In genomic region chrX:155068165-155068564, GRCh38 we compare ENCODE assay signal across 11 cellular contexts. TPM values are rescaled to one million over a fixed set of nuclear protein-coding genes. Genes with fewer than 3 reads are reported as not detected.
DNase-seq lines count a peak whose midpoint lies in the region; ATAC-seq and TF ChIP-seq lines count a peak whose summit lies in the region.
"Had no signal": no experiment of that assay in that cellular context is flagged by ENCODE, and none has a peak within 500 bp of the region (broad histone marks: within the 10 kb centered on the region; RNA-seq: fewer than 3 reads in every experiment).

No MANE protein-coding gene starts in this region.

- ATAC-seq in mucosa of descending colon (no peak), upper lobe of left lung (ENCODE audit: low FRiP score in 2 of 2) (no peak)

- no peak for TF ChIP-seq CTCF in mucosa of descending colon (IDR thresholded peaks at IDR 0.05)
- TF ChIP-seq CTCF in upper lobe of left lung (IDR thresholded peaks at IDR 0.05), result no peak

- H3K36me3 ChIP-seq in mucosa of descending colon (ENCODE audit: low read depth) (no peaks in the 10 kb centered on the region), upper lobe of left lung (no peaks in the 10 kb centered on the region)
- H3K36me3 ChIP-seq: uterus had no signal

- H3K9me3 ChIP-seq in mucosa of descending colon, result no peaks in the 10 kb centered on the region
- H3K9me3 ChIP-seq in upper lobe of left lung, result no peaks in the 10 kb centered on the region
- H3K9me3 ChIP-seq: uterus had no signal

- WGBS in upper lobe of left lung, 2 donors, result 65% methylated on average over 1 of the region's 1 CpG; no CpG with 5 or more reads in 1 of the 2 donors

- DNase-seq in Daoy (ENCODE audit: low read depth) (peak; percentile 55), M059J (ENCODE audit: low read depth) (peak; percentile 93), astrocyte of the hippocampus (ENCODE audit: low read depth, low spot score) (peak; percentile 34), myocyte (ENCODE audit: low read depth) (peak; percentile 42), mucosa of descending colon (no peak), NAMALWA (ENCODE audit: low spot score) (no peak), upper lobe of left lung (no peak)
- no peak for DNase-seq in NK-92 treated with Interleukin-12 subunit alpha and Interleukin-12 subunit beta, amount 100 ng/mL, for 24 hours (lab: John Stamatoyannopoulos, UW)
- DNase-seq: GF-D8, NCI-H1048, uterus had no signal

- peaks cover 5% of the 10 kb centered on the region for H3K4me1 ChIP-seq in mucosa of descending colon (ENCODE audit: low read depth)
- peaks cover 0 to 9% (median 5%) of the 10 kb centered on the region in 4 donors for H3K4me1 ChIP-seq in upper lobe of left lung
- H3K4me1 ChIP-seq: uterus had no signal

- no peak for TF ChIP-seq POLR2A in upper lobe of left lung (IDR thresholded peaks at IDR 0.05)

- H3K4me3 ChIP-seq in mucosa of descending colon (no peak overlapping the region), upper lobe of left lung (no peak overlapping the region)
- H3K4me3 ChIP-seq: uterus had no signal

- no peak for TF ChIP-seq EP300 in upper lobe of left lung (IDR thresholded peaks at IDR 0.05)

- no peaks in the 10 kb centered on the region for H3K27me3 ChIP-seq in upper lobe of left lung
- H3K27me3 ChIP-seq: uterus had no signal

- intact Hi-C loops in mucosa of descending colon (cut with DNase I, micrococcal nuclease), result no loop called here

- no peak overlapping the region for H3K27ac ChIP-seq in upper lobe of left lung
- H3K27ac ChIP-seq: uterus had no signal

RNA-seq across cellular contexts. Expression of gene CMC4, which starts 2.8 kb away (rescaled TPM):
- total RNA-seq in Daoy (2014; rRNA removed; shearing (Covaris generic)), result 5.8 and 9.0 TPM in 2 replicates
- 46.7 and 57.6 TPM in 2 replicates for total RNA-seq in M059J (2014; rRNA removed; shearing (Covaris generic))
- 17.4 and 25.2 TPM in 2 replicates for total RNA-seq in myocyte
- 12.4 TPM for polyA plus RNA-seq in myocyte (2012)
- 1 to 10 TPM; 1.9 to 5.2 (median 4.8) TPM for total RNA-seq in mucosa of descending colon
- 10 to 100 TPM in 2 of 6 donors, 1 to 10 TPM in 4; 4.4 to 14.9 (median 7.8) TPM for total RNA-seq in upper lobe of left lung

RNA-seq across cellular contexts. Expression of gene MTCP1, which starts 2.8 kb away (rescaled TPM):
- 6.3 and 15.9 TPM in 2 replicates for total RNA-seq in Daoy (2014; rRNA removed; shearing (Covaris generic))
- total RNA-seq in M059J (2014; rRNA removed; shearing (Covaris generic)), result 3.8 and 11.6 TPM in 2 replicates
- total RNA-seq in myocyte (0.68 and 1.1 TPM in 2 replicates), mucosa of descending colon (10 to 100 TPM; 11.7 to 22.3 (median 20.1) TPM), upper lobe of left lung (10 to 100 TPM in 2 of 6 donors, 1 to 10 TPM in 4; 3.4 to 12.3 (median 8.0) TPM)
- polyA plus RNA-seq in myocyte (2012), result 13.6 TPM

RNA-seq across cellular contexts. Expression of gene BRCC3, which starts 3.1 kb away (rescaled TPM):
- total RNA-seq in Daoy (2014; rRNA removed; shearing (Covaris generic)), result 10.1 and 10.7 TPM in 2 replicates
- 14.5 and 26.9 TPM in 2 replicates for total RNA-seq in M059J (2014; rRNA removed; shearing (Covaris generic))
- 8.0 and 9.5 TPM in 2 replicates for total RNA-seq in myocyte
- 9.4 TPM for polyA plus RNA-seq in myocyte (2012)
- total RNA-seq in mucosa of descending colon, result 10 to 100 TPM; 28.5 to 35.7 (median 32.0) TPM
- 10 to 100 TPM; 11.6 to 21.0 (median 16.1) TPM for total RNA-seq in upper lobe of left lung

RNA-seq across cellular contexts. Expression of gene FUNDC2, which starts 41.5 kb away (rescaled TPM):
- 56.2 and 56.3 TPM in 2 replicates for total RNA-seq in Daoy (2014; rRNA removed; shearing (Covaris generic))
- total RNA-seq in M059J (2014; rRNA removed; shearing (Covaris generic)), result 88.9 and 139 TPM in 2 replicates
- 73.3 and 86.8 TPM in 2 replicates for total RNA-seq in myocyte
- polyA plus RNA-seq in myocyte (2012), result 90.2 TPM
- total RNA-seq in mucosa of descending colon, result 10 to 100 TPM; 48.9 to 92.8 (median 53.3) TPM
- 10 to 100 TPM; 18.3 to 93.9 (median 50.2) TPM for total RNA-seq in upper lobe of left lung

RNA-seq across cellular contexts. Expression of gene F8, which starts 45.6 kb away (rescaled TPM):
- total RNA-seq in Daoy (2014; rRNA removed; shearing (Covaris generic)), result 0.63 and 2.2 TPM in 2 replicates
- 5.3 and 9.3 TPM in 2 replicates for total RNA-seq in M059J (2014; rRNA removed; shearing (Covaris generic))
- total RNA-seq in myocyte (4.1 and 9.3 TPM in 2 replicates), mucosa of descending colon (10 to 100 TPM in 1 of 3 donors, 1 to 10 TPM in 2; 2.8 to 14.0 (median 5.4) TPM), upper lobe of left lung (10 to 100 TPM in 5 of 6 donors, 1 to 10 TPM in 1; 4.3 to 47.1 (median 21.7) TPM)
- 5.4 TPM for polyA plus RNA-seq in myocyte (2012)

Comparison
In these comparisons a context has a peak if more than half of its experiments do, and no peak if none do; other contexts are left out.
1. DNase-seq: peak in Daoy (single experiment), M059J (single experiment), astrocyte of the hippocampus (single experiment) and myocyte (single experiment); none in NK-92 treated with Interleukin-12 subunit alpha and Interleukin-12 subunit beta, amount 100 ng/mL, for 24 hours (single experiment), mucosa of descending colon (0 of 3), NAMALWA (single experiment) and upper lobe of left lung (0 of 2).